ENCODE assay signal across 8 cellular contexts in the genomic region with DNA sequence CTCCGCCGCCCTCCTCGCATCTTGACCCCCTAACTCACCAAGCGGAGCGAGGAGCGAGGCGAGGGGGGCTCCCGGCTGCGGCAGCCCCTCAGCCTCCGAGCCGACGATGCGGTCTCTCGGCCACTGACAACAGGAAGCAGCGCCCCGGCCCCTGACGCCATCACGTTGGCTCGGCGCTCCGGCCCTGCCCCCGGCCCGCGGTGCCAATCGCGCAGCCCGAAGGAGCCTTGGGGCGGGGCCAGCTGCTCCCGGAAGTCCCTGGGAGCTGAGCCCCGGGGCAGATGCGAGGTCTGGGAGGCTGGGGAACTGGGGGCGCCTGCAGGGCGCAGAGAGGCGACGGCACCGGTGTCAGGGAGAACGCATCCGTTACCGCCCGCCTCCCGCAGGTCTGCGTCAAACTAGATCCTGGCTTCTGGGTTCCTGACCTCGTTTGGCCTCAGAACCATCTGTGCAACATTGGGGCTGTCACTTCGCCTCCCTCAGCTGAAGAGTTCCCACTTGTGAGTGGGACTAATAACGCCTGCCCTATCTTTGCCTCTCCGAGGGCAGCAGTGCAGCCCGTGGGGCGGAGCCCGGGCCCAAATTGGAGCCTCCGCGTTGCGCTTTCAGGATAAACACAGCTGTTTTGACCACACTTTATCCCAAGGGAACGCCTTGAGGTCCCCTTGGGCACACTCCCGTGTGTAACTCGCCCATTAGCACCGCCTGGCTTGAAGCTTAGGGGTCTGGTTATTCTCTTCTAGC.
DNase-seq lines count a peak whose midpoint lies in the region; ATAC-seq and TF ChIP-seq lines count a peak whose summit lies in the region.
"Not testable (repeated sequence)": the region's sequence is repeated elsewhere in the genome, so short reads cannot be mapped to it uniquely, and the experiment has no call there.

No MANE protein-coding gene starts in this region.

- H2AFZ ChIP-seq in MM.1S (ENCODE audit: low read length): peak overlapping the region; percentile 61; the same call in 1 of the 2 replicates

- not testable (repeated sequence) for H4K20me1 ChIP-seq in MM.1S (ENCODE audit: insufficient read depth, low read length)

- not testable (repeated sequence) for H3K36me3 Mint-ChIP-seq in activated naive CD4-positive, alpha-beta T cell treated with anti-CD3 and anti-CD28 coated beads, Interleukin-2, amount 50 U/mL, for 72 hours

- peak overlapping the region; percentile 69; the same call in 1 of the 2 replicates for H3K9ac ChIP-seq in MM.1S (ENCODE audit: low read length)

- POLR2A ChIA-PET in HEK293 (lab: Yijun Ruan, JAX): interaction anchor here (0.6 to 0.8 kb wide), 2 partner anchors 97 to 139 kb away, joined by 3 read pairs; no protein-coding TSS in a partner anchor

- H3K9me3 ChIP-seq in HEK293 (ENCODE audit: control insufficient read depth, insufficient read depth, low read depth, low read length); MM.1S (replicated peaks; ENCODE audit: insufficient read depth, low read length): not testable (repeated sequence)

- peak; percentile 87 for DNase-seq in GM06990 (ENCODE audit: extremely low read depth, insufficient read length)
- peak; percentile 86 for DNase-seq in MM.1S
- DNase-seq in SKM-1 (lab: John Stamatoyannopoulos, UW; ENCODE audit: unreplicated experiment): peak; percentile 7
- DNase-seq in activated naive CD4-positive, alpha-beta T cell treated with anti-CD3 and anti-CD28 coated beads, Interleukin-2, amount 50 U/mL, for 72 hours (ENCODE audit: low spot score in 2 of 2): peak; percentile 87 to 91
- peak; percentile 71 to 95 (median 89) for DNase-seq in head of caudate nucleus
- DNase-seq in omental fat pad (ENCODE audit: low spot score): peak; percentile 60
- peak; percentile 73 for DNase-seq in superior temporal gyrus (ENCODE audit: extremely low spot score)

- peak overlapping the region; percentile 91 to 95 for H3K27ac Mint-ChIP-seq in activated naive CD4-positive, alpha-beta T cell treated with anti-CD3 and anti-CD28 coated beads, Interleukin-2, amount 50 U/mL, for 72 hours

- peak overlapping the region; percentile 72 for H3K4me3 ChIP-seq in GM06990 (replicated peaks; ENCODE audit: low read depth, low read length)
- H3K4me3 ChIP-seq in HEK293 (ENCODE audit: low read depth, low read length): peak overlapping the region; percentile 53
- H3K4me3 ChIP-seq in MM.1S (ENCODE audit: low read length): peak overlapping the region; percentile 59

- H3F3A ChIP-seq in MM.1S (ENCODE audit: insufficient read depth, low read length): not testable (repeated sequence)

- ATAC-seq in activated naive CD4-positive, alpha-beta T cell treated with anti-CD3 and anti-CD28 coated beads, Interleukin-2, amount 50 U/mL, for 72 hours: peak; percentile 98
- ATAC-seq in omental fat pad (ENCODE audit: low FRiP score): peak; percentile 96

- intact Hi-C loops in head of caudate nucleus (cut with DNase I): not testable (repeated sequence)

- not testable (repeated sequence) for H3K36me3 ChIP-seq in GM06990 (ENCODE audit: control insufficient read depth, insufficient read depth, low read length); HEK293 (ENCODE audit: control insufficient read depth in 2 of 2, insufficient read depth in 1 of 2, low read length in 2 of 2); MM.1S (replicated peaks; ENCODE audit: insufficient read depth, low read length)

- TF ChIP-seq CTCF in GM06990 (IDR thresholded peaks at IDR 0.05; ENCODE audit: insufficient read depth, low read length, poor library complexity, severe bottlenecking); HEK293 (tag by site-specific recombination; IDR thresholded peaks at IDR 0.05); MM.1S (IDR thresholded peaks at IDR 0.05; ENCODE audit: low read length); omental fat pad (IDR thresholded peaks at IDR 0.05): not testable (repeated sequence)

- not testable (repeated sequence) for H3K79me2 ChIP-seq in MM.1S (ENCODE audit: low read length)

- H3K9me2 ChIP-seq in MM.1S (replicated peaks; ENCODE audit: insufficient read depth, low read length): not testable (repeated sequence)

- CTCF ChIA-PET in HEK293 (lab: Yijun Ruan, JAX): not testable (repeated sequence)

- not testable (repeated sequence) for H3K9me3 Mint-ChIP-seq in activated naive CD4-positive, alpha-beta T cell treated with anti-CD3 and anti-CD28 coated beads, Interleukin-2, amount 50 U/mL, for 72 hours

- H3K27me3 ChIP-seq in GM06990 (replicated peaks; ENCODE audit: control insufficient read depth, insufficient read depth, low read length); MM.1S (replicated peaks; ENCODE audit: insufficient read depth, low read length): not testable (repeated sequence)

- H3K4me2 ChIP-seq in MM.1S (ENCODE audit: low read depth, low read length): peak overlapping the region; percentile 63; the same call in 1 of the 2 replicates

- not testable (repeated sequence) for H3K27ac ChIP-seq in HEK293 (ENCODE audit: extremely low read depth, low read depth, low read length)
- peak overlapping the region; percentile 61; the same call in 1 of the 2 replicates for H3K27ac ChIP-seq in MM.1S (ENCODE audit: low read length)

- H3K4me1 ChIP-seq in HEK293 (ENCODE audit: control insufficient read depth, insufficient read depth, low read length); MM.1S (ENCODE audit: low read length): not testable (repeated sequence)

TF ChIP-seq in HEK293, 187 proteins besides CTCF, POLR2A, EP300 and RAD21:
- TF ChIP-seq ZBTB17 (tag by site-specific recombination; IDR thresholded peaks at IDR 0.05) (peak; percentile 61), SP2 (tag by site-specific recombination; IDR thresholded peaks at IDR 0.05) (peak; percentile 65), ZNF394 (tag by site-specific recombination; IDR thresholded peaks at IDR 0.05; ENCODE audit: borderline replicate concordance) (peak; percentile 65; the same call in 1 of the 2 replicates), ZNF335 (tag by site-specific recombination; conservative IDR thresholded peaks at IDR 0.05) (peak; percentile 61), ZNF629 (tag by site-specific recombination; IDR thresholded peaks at IDR 0.05) (peak; percentile 63; the same call in 1 of the 2 replicates), ZBTB8A (tag by site-specific recombination; IDR thresholded peaks at IDR 0.05) (peak; percentile 62), ZXDB (tag by site-specific recombination; IDR thresholded peaks at IDR 0.05) (0 out of 2 replicates have a peak, but pooled peaks have one; percentile 35)
- TF ChIP-seq, protein P1, sequence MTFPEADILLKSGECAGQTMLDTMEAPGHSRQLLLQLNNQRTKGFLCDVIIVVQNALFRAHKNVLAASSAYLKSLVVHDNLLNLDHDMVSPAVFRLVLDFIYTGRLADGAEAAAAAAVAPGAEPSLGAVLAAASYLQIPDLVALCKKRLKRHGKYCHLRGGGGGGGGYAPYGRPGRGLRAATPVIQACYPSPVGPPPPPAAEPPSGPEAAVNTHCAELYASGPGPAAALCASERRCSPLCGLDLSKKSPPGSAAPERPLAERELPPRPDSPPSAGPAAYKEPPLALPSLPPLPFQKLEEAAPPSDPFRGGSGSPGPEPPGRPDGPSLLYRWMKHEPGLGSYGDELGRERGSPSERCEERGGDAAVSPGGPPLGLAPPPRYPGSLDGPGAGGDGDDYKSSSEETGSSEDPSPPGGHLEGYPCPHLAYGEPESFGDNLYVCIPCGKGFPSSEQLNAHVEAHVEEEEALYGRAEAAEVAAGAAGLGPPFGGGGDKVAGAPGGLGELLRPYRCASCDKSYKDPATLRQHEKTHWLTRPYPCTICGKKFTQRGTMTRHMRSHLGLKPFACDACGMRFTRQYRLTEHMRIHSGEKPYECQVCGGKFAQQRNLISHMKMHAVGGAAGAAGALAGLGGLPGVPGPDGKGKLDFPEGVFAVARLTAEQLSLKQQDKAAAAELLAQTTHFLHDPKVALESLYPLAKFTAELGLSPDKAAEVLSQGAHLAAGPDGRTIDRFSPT (tag by site-specific recombination; IDR thresholded peaks at IDR 0.05): peak; percentile 77
- TF ChIP-seq, protein P2, sequence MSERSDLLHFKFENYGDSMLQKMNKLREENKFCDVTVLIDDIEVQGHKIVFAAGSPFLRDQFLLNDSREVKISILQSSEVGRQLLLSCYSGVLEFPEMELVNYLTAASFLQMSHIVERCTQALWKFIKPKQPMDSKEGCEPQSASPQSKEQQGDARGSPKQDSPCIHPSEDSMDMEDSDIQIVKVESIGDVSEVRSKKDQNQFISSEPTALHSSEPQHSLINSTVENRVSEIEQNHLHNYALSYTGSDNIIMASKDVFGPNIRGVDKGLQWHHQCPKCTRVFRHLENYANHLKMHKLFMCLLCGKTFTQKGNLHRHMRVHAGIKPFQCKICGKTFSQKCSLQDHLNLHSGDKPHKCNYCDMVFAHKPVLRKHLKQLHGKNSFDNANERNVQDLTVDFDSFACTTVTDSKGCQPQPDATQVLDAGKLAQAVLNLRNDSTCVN (tag by site-specific recombination; optimal IDR thresholded peaks at IDR 0.05): peak; percentile 39
TF ChIP-seq in HEK293: peak in this region for 9; not testable (repeated sequence) for 178.

Comparison
In these comparisons a context has a peak if more than half of its experiments do, and no peak if none do; other contexts are left out.
1. DNase-seq: peak in every context shown above with its lines; median percentile 89 in activated naive CD4-positive, alpha-beta T cell treated with anti-CD3 and anti-CD28 coated beads, Interleukin-2, amount 50 U/mL, for 72 hours; 89 in head of caudate nucleus; 87 in GM06990; 86 in MM.1S; 73 in superior temporal gyrus; 60 in omental fat pad; 7 in SKM-1.